Comparison of ENCODE assay signal across 8 cellular contexts in the genomic region with DNA sequence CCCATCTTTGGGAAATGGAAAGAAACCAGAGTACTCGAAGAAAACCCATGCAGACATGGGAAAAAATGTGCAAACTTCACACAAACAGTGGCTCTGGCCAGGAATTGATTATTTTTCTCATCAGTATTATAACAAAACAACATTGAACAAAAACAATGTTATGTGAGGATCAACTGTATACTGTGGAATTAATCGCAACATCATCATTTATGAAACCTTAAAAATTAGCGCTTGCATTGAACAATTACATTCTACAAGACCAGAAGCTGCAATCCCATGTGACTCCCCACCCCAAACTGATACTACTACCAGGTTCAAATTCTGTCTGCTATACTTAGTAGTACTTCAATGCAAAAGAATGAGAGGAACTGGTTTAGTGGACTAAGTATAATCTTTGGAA.
"Had no signal": no experiment of that assay in that cellular context is flagged by ENCODE, and none has a peak within 500 bp of the region (broad histone marks: within the 10 kb centered on the region; RNA-seq: fewer than 3 reads in every experiment).

No MANE protein-coding gene starts in this region.

- ATAC-seq: GM23338 had no signal

- H3K9ac ChIP-seq: KMS-11 had no signal

- H3K27ac ChIP-seq: KMS-11 had no signal

- H2AFZ ChIP-seq: GM23338 had no signal

- FAIRE-seq: H1, H54, HTR-8/SVneo had no signal

- H3K4me2 ChIP-seq: GM23338, KMS-11 had no signal

- H3K4me3 ChIP-seq: GM23338 had no signal

- DNase-seq: H9, HCEC 1CT, KBM-7 had no signal
